In the genomic region with DNA sequence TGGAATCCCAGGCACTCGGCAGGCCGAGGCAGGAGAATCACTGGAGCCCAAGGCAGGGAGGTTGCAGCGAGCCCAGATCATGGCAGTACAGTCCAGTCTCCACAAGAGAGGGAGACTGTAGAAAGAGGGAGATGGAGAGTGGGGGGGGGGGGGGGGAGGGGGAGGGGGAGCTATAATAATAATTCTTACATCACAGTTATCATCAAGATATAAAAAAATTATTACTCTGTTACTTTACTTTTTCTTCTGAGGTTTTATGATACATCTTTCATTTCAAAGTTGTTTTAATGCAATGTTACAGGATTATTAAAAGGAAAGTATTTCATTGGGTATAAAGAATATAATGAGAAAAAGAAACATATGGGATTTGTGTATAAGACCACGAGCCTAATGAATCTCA, we compare ENCODE assay signal across 28 cellular contexts.
"Had no signal": no experiment of that assay in that cellular context is flagged by ENCODE, and none has a peak within 500 bp of the region (broad histone marks: within the 10 kb centered on the region; RNA-seq: fewer than 3 reads in every experiment).

No MANE protein-coding gene starts in this region.

- FAIRE-seq: urothelium cell line had no signal

- DNase-seq: stimulated activated CD4-positive, alpha-beta T cell treated with anti-CD3 and anti-CD28 coated beads, Interleukin-2, amount 100 ng/mL, for 48 hours; stimulated activated CD4-positive, alpha-beta T cell treated with anti-CD3 and anti-CD28 coated beads, Interleukin-4, amount 100 ng/mL, for 1 hour; stimulated activated CD4-positive, alpha-beta T cell treated with anti-CD3 and anti-CD28 coated beads, Interleukin-4, amount 100 ng/mL, for 24 hours; stimulated activated CD4-positive, alpha-beta T cell treated with anti-CD3 and anti-CD28 coated beads, Interleukin-4, amount 100 ng/mL, for 4 hours; stimulated activated CD8-positive, alpha-beta memory T cell treated with anti-CD3 and anti-CD28 coated beads, Interleukin-4, amount 100 ng/mL, for 48 hours; stimulated activated naive B cell treated with anti-CD40 and anti-IgM and Interleukin-4, amounts not matched to agents 10 μg/mL and 1 μg/mL and 100 μg/mL, for 72 hours; stimulated activated naive CD4-positive, alpha-beta T cell; stimulated activated naive CD8-positive, alpha-beta T cell treated with anti-CD3 and anti-CD28 coated beads, Interleukin-15, amount 100 ng/mL, for 72 hours; stimulated activated naive CD8-positive, alpha-beta T cell treated with anti-CD3 and anti-CD28 coated beads, Interleukin-15, Interleukin-2, amounts not matched to agents 100 U/mL and 50 U/mL, for 24 hours; stomach; substantia nigra; testis; thyroid gland; tibial artery; transverse colon; trophoblast cell; upper lobe of right lung; uterus had no signal

- H3K9me3 ChIP-seq: suprapubic skin, testis, thoracic aorta, thyroid gland, tibial artery, transverse colon, upper lobe of right lung, uterus, vagina had no signal

- ATAC-seq: stimulated activated effector memory CD8-positive, alpha-beta T cell treated with anti-CD3 and anti-CD28 coated beads, Interleukin-12 subunit alpha, Interleukin-12 subunit beta, amount 100 ng/mL, for 72 hours; stimulated activated memory B cell treated with anti-CD40 and anti-IgM and Interleukin-4, amounts not matched to agents 10 μg/mL and 1 μg/mL and 100 μg/mL, for 72 hours; stimulated activated naive B cell treated with anti-CD40 and anti-IgM and Interleukin-4, amounts not matched to agents 10 μg/mL and 1 μg/mL and 100 μg/mL, for 72 hours; stimulated activated naive CD8-positive, alpha-beta T cell treated with anti-CD3 and anti-CD28 coated beads, Interleukin-15, amount 100 ng/mL, for 72 hours; stimulated activated naive CD8-positive, alpha-beta T cell treated with anti-CD3 and anti-CD28 coated beads, Interleukin-15, Interleukin-2, amounts not matched to agents 100 U/mL and 50 U/mL, for 24 hours; upper lobe of right lung had no signal

- H3K4me1 ChIP-seq: stomach, suprapubic skin, testis, thyroid gland, tibial artery, tibial nerve, transverse colon, upper lobe of left lung, upper lobe of right lung, uterus, vagina had no signal

- H3K27ac Mint-ChIP-seq: stimulated activated effector memory CD8-positive, alpha-beta T cell treated with anti-CD3 and anti-CD28 coated beads, Interleukin-12 subunit alpha, Interleukin-12 subunit beta, amount 100 ng/mL, for 72 hours; stimulated activated memory B cell treated with anti-CD40 and anti-IgM and Interleukin-4, amounts not matched to agents 10 μg/mL and 1 μg/mL and 100 μg/mL, for 72 hours; stimulated activated naive B cell treated with anti-CD40 and anti-IgM and Interleukin-4, amounts not matched to agents 10 μg/mL and 1 μg/mL and 100 μg/mL, for 72 hours; stimulated activated naive CD8-positive, alpha-beta T cell treated with anti-CD3 and anti-CD28 coated beads, Interleukin-15, amount 100 ng/mL, for 72 hours; stimulated activated naive CD8-positive, alpha-beta T cell treated with anti-CD3 and anti-CD28 coated beads, Interleukin-15, Interleukin-2, amounts not matched to agents 100 ng/mL and 50 ng/mL, for 24 hours; type B pancreatic cell had no signal

- H3K9me3 Mint-ChIP-seq: stimulated activated effector memory CD8-positive, alpha-beta T cell treated with anti-CD3 and anti-CD28 coated beads, Interleukin-12 subunit alpha, Interleukin-12 subunit beta, amount 100 ng/mL, for 72 hours; stimulated activated memory B cell treated with anti-CD40 and anti-IgM and Interleukin-4, amounts not matched to agents 10 μg/mL and 1 μg/mL and 100 μg/mL, for 72 hours; stimulated activated naive CD8-positive, alpha-beta T cell treated with anti-CD3 and anti-CD28 coated beads, Interleukin-15, amount 100 ng/mL, for 72 hours; stimulated activated naive CD8-positive, alpha-beta T cell treated with anti-CD3 and anti-CD28 coated beads, Interleukin-15, Interleukin-2, amounts not matched to agents 100 ng/mL and 50 ng/mL, for 24 hours; type B pancreatic cell had no signal

- H3K27me3 Mint-ChIP-seq: stimulated activated memory B cell treated with anti-CD40 and anti-IgM and Interleukin-4, amounts not matched to agents 10 μg/mL and 1 μg/mL and 100 μg/mL, for 72 hours; stimulated activated naive B cell treated with anti-CD40 and anti-IgM and Interleukin-4, amounts not matched to agents 10 μg/mL and 1 μg/mL and 100 μg/mL, for 72 hours; stimulated activated naive CD8-positive, alpha-beta T cell treated with anti-CD3 and anti-CD28 coated beads, Interleukin-15, amount 100 ng/mL, for 72 hours; stimulated activated naive CD8-positive, alpha-beta T cell treated with anti-CD3 and anti-CD28 coated beads, Interleukin-15, Interleukin-2, amounts not matched to agents 100 ng/mL and 50 ng/mL, for 24 hours; type B pancreatic cell had no signal

- H3K36me3 Mint-ChIP-seq: stimulated activated effector memory CD8-positive, alpha-beta T cell treated with anti-CD3 and anti-CD28 coated beads, Interleukin-12 subunit alpha, Interleukin-12 subunit beta, amount 100 ng/mL, for 72 hours; stimulated activated memory B cell treated with anti-CD40 and anti-IgM and Interleukin-4, amounts not matched to agents 10 μg/mL and 1 μg/mL and 100 μg/mL, for 72 hours; stimulated activated naive B cell treated with anti-CD40 and anti-IgM and Interleukin-4, amounts not matched to agents 10 μg/mL and 1 μg/mL and 100 μg/mL, for 72 hours; type B pancreatic cell had no signal

- H3K4me3 ChIP-seq: stomach, suprapubic skin, testis, thoracic aorta, thyroid gland, tibial artery, tibial nerve, transverse colon, upper lobe of left lung, upper lobe of right lung, uterus, vagina had no signal

- H3K36me3 ChIP-seq: stomach, suprapubic skin, thoracic aorta, thyroid gland, tibial artery, tibial nerve, transverse colon, upper lobe of left lung, upper lobe of right lung, uterus, vagina had no signal

- H3K4me1 Mint-ChIP-seq: stimulated activated effector memory CD8-positive, alpha-beta T cell treated with anti-CD3 and anti-CD28 coated beads, Interleukin-12 subunit alpha, Interleukin-12 subunit beta, amount 100 ng/mL, for 72 hours; stimulated activated memory B cell treated with anti-CD40 and anti-IgM and Interleukin-4, amounts not matched to agents 10 μg/mL and 1 μg/mL and 100 μg/mL, for 72 hours; stimulated activated naive CD8-positive, alpha-beta T cell treated with anti-CD3 and anti-CD28 coated beads, Interleukin-15, amount 100 ng/mL, for 72 hours had no signal

- H3K27me3 ChIP-seq: stomach, suprapubic skin, testis, thyroid gland, tibial artery, tibial nerve, transverse colon, upper lobe of left lung, upper lobe of right lung, uterus, vagina had no signal

- H3K27ac ChIP-seq: stomach, suprapubic skin, testis, thoracic aorta, thyroid gland, tibial artery, tibial nerve, transverse colon, upper lobe of left lung, upper lobe of right lung, uterus, vagina had no signal

- H3K4me3 Mint-ChIP-seq: stimulated activated effector memory CD8-positive, alpha-beta T cell treated with anti-CD3 and anti-CD28 coated beads, Interleukin-12 subunit alpha, Interleukin-12 subunit beta, amount 100 ng/mL, for 72 hours; stimulated activated memory B cell treated with anti-CD40 and anti-IgM and Interleukin-4, amounts not matched to agents 10 μg/mL and 1 μg/mL and 100 μg/mL, for 72 hours; stimulated activated naive B cell treated with anti-CD40 and anti-IgM and Interleukin-4, amounts not matched to agents 10 μg/mL and 1 μg/mL and 100 μg/mL, for 72 hours; stimulated activated naive CD8-positive, alpha-beta T cell treated with anti-CD3 and anti-CD28 coated beads, Interleukin-15, amount 100 ng/mL, for 72 hours; stimulated activated naive CD8-positive, alpha-beta T cell treated with anti-CD3 and anti-CD28 coated beads, Interleukin-15, Interleukin-2, amounts not matched to agents 100 ng/mL and 50 ng/mL, for 24 hours; type B pancreatic cell had no signal
